In genomic region chr15:44195151-44195740, GRCh38 we compare ENCODE assay signal across 8 cellular contexts. TPM values are rescaled to one million over a fixed set of nuclear protein-coding genes. Genes with fewer than 3 reads are reported as not detected.
DNase-seq lines count a peak whose midpoint lies in the region; ATAC-seq, FAIRE-seq and TF ChIP-seq lines count a peak whose summit lies in the region.

Gene FRMD5 (minus strand): TSS chr15:44195271.

- ATAC-seq in GM18508 (IDR thresholded peaks at IDR 0.05; ENCODE audit: insufficient read depth, unreplicated experiment) (peak; percentile 89), HG02981 (IDR thresholded peaks at IDR 0.05; ENCODE audit: unreplicated experiment) (peak; percentile 90), WTC11 (peak; percentile 96)

- no peaks in the 10 kb centered on the region for H3K36me3 Mint-ChIP-seq in WTC11

- peak within 1 kb of the TSS; percentile 95 for H3K27ac Mint-ChIP-seq in WTC11

- POLR2A ChIA-PET in WTC11 (lab: Charles Lee), result interaction anchor here (0.5 kb wide), 1 partner anchor 317 kb away, joined by 4 read pairs; no protein-coding TSS in a partner anchor

- H3K36me3 ChIP-seq in bronchial epithelial cell (ENCODE audit: control insufficient read depth, insufficient read depth, low read length) (no peaks in the 10 kb centered on the region), skeletal muscle tissue (ENCODE audit: control insufficient read depth in 3 of 3, insufficient read depth in 3 of 3, low read length in 3 of 3) (no peaks in the 10 kb centered on the region)

- H3K9ac ChIP-seq in skeletal muscle tissue (ENCODE audit: low read depth in 1 of 3, low read length in 3 of 3), result peak within 1 kb of the TSS in 1 of 3 donors; percentile 32

- no peak within 1 kb of the TSS for H3K27ac ChIP-seq in skeletal muscle tissue (ENCODE audit: low read depth, low read length)

- peaks cover 34% of the 10 kb centered on the region for H3K4me1 Mint-ChIP-seq in WTC11

- FAIRE-seq in bronchial epithelial cell (lab: Jason Lieb, UNC), result peak; percentile 13

- peaks cover 5% of the 10 kb centered on the region; the same call in 1 of the 2 replicates for H3K27me3 Mint-ChIP-seq in WTC11 (ENCODE audit: low read depth)

- H3K4me3 ChIP-seq in bronchial epithelial cell (ENCODE audit: low read depth, low read length), result peak within 1 kb of the TSS; percentile 63
- peak within 1 kb of the TSS; percentile 59 to 66 (median 61) for H3K4me3 ChIP-seq in skeletal muscle tissue (ENCODE audit: low read length in 3 of 3)

- peak within 1 kb of the TSS; percentile 94 for H3K4me3 Mint-ChIP-seq in WTC11

- no peaks in the 10 kb centered on the region for H3K9me3 Mint-ChIP-seq in WTC11

- TF ChIP-seq CTCF in WTC11 (IDR thresholded peaks at IDR 0.05), result no peak
- peak; percentile 58 for TF ChIP-seq CTCF in bronchial epithelial cell (IDR thresholded peaks at IDR 0.05; ENCODE audit: insufficient read depth, low read length, severe bottlenecking)

- DNase-seq in NCI-H2107 (lab: John Stamatoyannopoulos, UW), result peak; percentile 89
- peak; percentile 96 for DNase-seq in WTC11 (ENCODE audit: low spot score)
- DNase-seq in bronchial epithelial cell (ENCODE audit: low read depth), result peak; percentile 92
- DNase-seq in iPS-NIHi11 (ENCODE audit: low spot score), result peak; percentile 97
- DNase-seq in GF-D8 (lab: John Stamatoyannopoulos, UW), result no peak

- H3K9me3 ChIP-seq in skeletal muscle tissue (ENCODE audit: control insufficient read depth in 3 of 3, low read length in 3 of 3), result no peaks in the 10 kb centered on the region

- CTCF ChIA-PET in WTC11 (lab: Charles Lee), result interaction anchor here (1.0 to 1.8 kb wide), 4 partner anchors 9 to 313 kb away, joined by 3 to 9 read pairs (median 4); no protein-coding TSS in a partner anchor

- H3K4me1 ChIP-seq in skeletal muscle tissue (ENCODE audit: control insufficient read depth in 3 of 3, insufficient read depth in 3 of 3, low read length in 3 of 3), result peaks cover 11 to 16% (median 11%) of the 10 kb centered on the region in 3 donors

- H3K27me3 ChIP-seq in bronchial epithelial cell (ENCODE audit: control insufficient read depth, insufficient read depth, low read length), result no peaks in the 10 kb centered on the region
- H3K27me3 ChIP-seq in skeletal muscle tissue (ENCODE audit: control insufficient read depth in 3 of 3, insufficient read depth in 3 of 3, low read length in 3 of 3), result peaks cover 29 to 45% (median 30%) of the 10 kb centered on the region in 3 donors

TF ChIP-seq in WTC11, 78 proteins besides CTCF, POLR2A, EP300 and RAD21:
- TF ChIP-seq ELF4 (CRISPR knock-in tag; IDR thresholded peaks at IDR 0.05; ENCODE audit: low read depth) (no peak), AFF4 (CRISPR knock-in tag; IDR thresholded peaks at IDR 0.05; ENCODE audit: borderline replicate concordance) (peak; percentile 60; the same call in 1 of the 2 replicates), FOXP1 (CRISPR knock-in tag; IDR thresholded peaks at IDR 0.05; ENCODE audit: borderline replicate concordance) (peak; percentile 23; the same call in 1 of the 2 replicates), FOXP4 (CRISPR knock-in tag; IDR thresholded peaks at IDR 0.05) (peak; percentile 59), NFYB (CRISPR knock-in tag; conservative IDR thresholded peaks at IDR 0.05; ENCODE audit: low read depth) (peak; percentile 93), MAX (CRISPR knock-in tag; IDR thresholded peaks at IDR 0.05) (peak; percentile 87), USF2 (CRISPR knock-in tag; IDR thresholded peaks at IDR 0.05) (peak; percentile 16; the same call in 1 of the 2 replicates), ZNF219 (CRISPR knock-in tag; IDR thresholded peaks at IDR 0.05; ENCODE audit: borderline replicate concordance) (no peak), EMX1 (CRISPR knock-in tag; IDR thresholded peaks at IDR 0.05) (no peak), ZBTB21 (CRISPR knock-in tag; IDR thresholded peaks at IDR 0.05; ENCODE audit: borderline replicate concordance) (no peak), KAT7 (CRISPR knock-in tag; IDR thresholded peaks at IDR 0.05; ENCODE audit: borderline replicate concordance) (no peak), SP1 (CRISPR knock-in tag; conservative IDR thresholded peaks at IDR 0.05) (peak; percentile 46), FOXK1 (CRISPR knock-in tag; IDR thresholded peaks at IDR 0.05) (peak; percentile 44; the same call in 1 of the 2 replicates)

RNA-seq across cellular contexts. Expression of gene FRMD5, which starts in this region (rescaled TPM):
- total RNA-seq in WTC11 (2021) (10.5 to 14.1 TPM (median 10.5 TPM) in 3 replicates), bronchial epithelial cell (1.3 and 2.0 TPM in 2 replicates), skeletal muscle tissue (3.7 TPM)
